Comparison of ENCODE assay signal across 16 cellular contexts in the genomic region with DNA sequence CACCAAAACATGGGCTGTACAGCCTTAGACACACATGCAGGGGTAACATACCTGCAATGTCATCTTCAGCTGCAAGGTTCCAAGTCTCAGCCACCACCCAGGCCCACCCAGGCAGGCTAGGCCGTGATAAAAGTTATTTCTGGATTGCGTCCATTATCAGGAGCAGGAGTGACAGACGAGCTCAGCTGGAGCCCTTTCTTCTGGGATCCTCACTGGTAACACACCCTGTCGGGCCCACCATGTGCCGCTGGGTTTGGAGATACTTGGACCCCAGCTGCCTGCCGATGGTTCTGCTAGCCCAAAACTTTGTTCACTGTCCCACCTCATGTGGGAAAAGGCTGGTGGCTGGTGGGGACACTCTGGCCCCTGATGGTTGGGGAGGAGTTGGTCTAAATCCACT.
"Had no signal": no experiment of that assay in that cellular context is flagged by ENCODE, and none has a peak within 500 bp of the region (broad histone marks: within the 10 kb centered on the region; RNA-seq: fewer than 3 reads in every experiment).

No MANE protein-coding gene starts in this region.

- H3K9me3 ChIP-seq: colonic mucosa, gastrocnemius medialis, heart right ventricle, neutrophil, uterus had no signal

- H3K27me3 ChIP-seq: colonic mucosa, gastrocnemius medialis, uterus had no signal

- DNase-seq: colonic mucosa; effector CD4-positive, alpha-beta T cell; gastrocnemius medialis; heart right ventricle; hypothalamus; midbrain; posterior cingulate gyrus; small intestine; stimulated activated CD4-positive, alpha-beta T cell treated with anti-CD3 and anti-CD28 coated beads, Interleukin-2, amount 100 ng/mL, for 48 hours; stimulated activated naive CD4-positive, alpha-beta T cell treated with Interleukin-2 at 50 U/mL for 16 hours; trophoblast cell; uterus had no signal

- FAIRE-seq: islet of Langerhans, small intestine had no signal

- H3K27ac ChIP-seq: colonic mucosa, gastrocnemius medialis, heart right ventricle, neutrophil, uterus had no signal

- H3K4me1 ChIP-seq: colonic mucosa, uterus had no signal

- H3K36me3 ChIP-seq: colonic mucosa, gastrocnemius medialis, heart right ventricle, neutrophil, uterus had no signal

- ATAC-seq: heart right ventricle; left lobe of liver; natural killer cell treated with Interleukin-12 subunit alpha and Interleukin-12 subunit beta and Interleukin-15 and Interleukin-18, amount 100 ng/mL, for 72 hours had no signal

- H3K4me3 ChIP-seq: colonic mucosa, gastrocnemius medialis, heart right ventricle, uterus had no signal
